Comparison of ENCODE assay signal across 32 cellular contexts in genomic region chr15:54850101-54850500, GRCh38.
"Had no signal": no experiment of that assay in that cellular context is flagged by ENCODE, and none has a peak within 500 bp of the region (broad histone marks: within the 10 kb centered on the region; RNA-seq: fewer than 3 reads in every experiment).

No MANE protein-coding gene starts in this region.

- H3K9me3 ChIP-seq: adrenal gland, ascending aorta, body of pancreas had no signal

- H3K4me1 ChIP-seq: adrenal gland, ascending aorta, body of pancreas, breast epithelium had no signal

- H3K27me3 ChIP-seq: adrenal gland, ascending aorta, body of pancreas, brain microvascular endothelial cell, breast epithelium, cardiac muscle cell had no signal

- H3K4me3 ChIP-seq: adrenal gland, ascending aorta, body of pancreas, breast epithelium, cardiac muscle cell had no signal

- DNase-seq: activated effector memory CD4-positive, alpha-beta T cell treated with anti-CD3 and anti-CD28 coated beads, Interleukin-2, amount 50 U/mL, for 16 hours; activated effector memory CD4-positive, alpha-beta T cell treated with Interleukin-2 at 50 U/mL for 16 hours; activated gamma-delta T cell; activated gamma-delta T cell treated with Interleukin-2 at 50 U/mL for 16 hours; activated naive CD4-positive, alpha-beta T cell; activated naive CD4-positive, alpha-beta T cell treated with anti-CD3 and anti-CD28 coated beads for 36 hours; activated naive CD4-positive, alpha-beta T cell treated with anti-CD3 and anti-CD28 coated beads, Interleukin-2, amount 10 ng/mL, durations not matched to agents 7 days and 5 days; activated naive CD4-positive, alpha-beta T cell treated with anti-CD3 and anti-CD28 coated beads, Interleukin-2, amount 50 U/mL, for 16 hours; activated naive CD4-positive, alpha-beta T cell treated with Interleukin-2 at 50 U/mL for 16 hours; activated naive CD8-positive, alpha-beta T cell treated with anti-CD3 and anti-CD28 coated beads for 36 hours; activated naive CD8-positive, alpha-beta T cell treated with anti-CD3 and anti-CD28 coated beads, Interleukin-2, amount 10 ng/mL, durations not matched to agents 7 days and 5 days; activated naive CD8-positive, alpha-beta T cell treated with anti-CD3 and anti-CD28 coated beads, Interleukin-2, amount 50 U/mL, for 24 hours; activated T-cell treated with anti-CD3 and anti-CD28 coated beads, Interleukin-2, amount 50 U/mL, for 1 hour; activated T-cell treated with anti-CD3 and anti-CD28 coated beads, Interleukin-2, amount 50 U/mL, for 24 hours; activated T-cell treated with anti-CD3 and anti-CD28 coated beads, Interleukin-2, amount 50 U/mL, for 4 hours; activated T-cell treated with anti-CD3 and anti-CD28 coated beads, Interleukin-2, amount 50 U/mL, for 48 hours; activated T-cell treated with anti-CD3 and anti-CD28 coated beads, Interleukin-2, amount 50 U/mL, for 72 hours; adrenal gland; amniotic stem cell; amygdala; anterior cingulate cortex; aorta; body of pancreas; brain microvascular endothelial cell; caudate nucleus; central memory CD4-positive, alpha-beta T cell; cerebellar nuclear complex had no signal

- ATAC-seq: activated naive CD4-positive, alpha-beta T cell treated with anti-CD3 and anti-CD28 coated beads, Interleukin-2, amount 50 U/mL, for 72 hours; activated naive CD8-positive, alpha-beta T cell treated with anti-CD3 and anti-CD28 coated beads, Interleukin-2, amount 50 U/mL, for 24 hours; activated T-cell treated with anti-CD3 and anti-CD28 coated beads, Interleukin-2, amount 50 U/mL, for 4 hours; activated T-cell treated with anti-CD3 and anti-CD28 coated beads, Interleukin-2, amount 50 U/mL, for 72 hours; activated T-helper 17 cell treated with anti-CD3 and anti-CD28 coated beads, Interleukin-2, amount 50 U/mL, for 72 hours; body of pancreas had no signal

- H3K36me3 ChIP-seq: adrenal gland, ascending aorta, brain microvascular endothelial cell, breast epithelium, cardiac muscle cell had no signal

- H3K27ac ChIP-seq: adrenal gland, ascending aorta, body of pancreas, brain microvascular endothelial cell, breast epithelium, cardiac muscle cell had no signal
